16 cellular contexts compared by ENCODE assay signal in the genomic region with DNA sequence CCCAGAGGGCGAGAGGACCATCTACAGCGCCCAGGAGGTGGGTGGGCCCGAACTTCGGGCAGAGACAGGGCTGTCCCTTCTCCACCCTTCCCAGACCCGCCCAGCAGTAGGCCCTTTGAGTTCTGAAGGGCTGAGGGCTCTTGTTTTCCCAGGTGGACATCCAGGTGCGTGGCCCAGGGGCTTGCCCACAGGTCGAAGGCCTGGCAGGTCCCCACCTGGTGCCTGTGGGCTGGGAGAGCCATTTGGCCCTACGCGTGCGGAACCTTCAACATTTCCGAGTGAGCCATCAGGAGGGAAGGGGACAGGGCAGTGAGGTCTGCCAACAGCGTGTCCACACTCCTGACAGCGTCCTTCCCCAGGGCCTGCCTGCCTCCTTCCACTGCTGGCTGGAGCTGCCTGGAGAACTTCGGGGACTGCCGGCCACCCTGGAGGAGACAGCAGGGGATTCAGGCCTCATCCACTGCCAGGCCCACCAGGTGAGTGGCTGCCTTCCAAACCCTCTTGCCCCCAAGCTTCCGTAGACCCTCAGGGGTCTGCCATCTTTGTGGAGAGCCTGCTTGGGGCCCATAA. TPM values are rescaled to one million over a fixed set of nuclear protein-coding genes. Genes with fewer than 3 reads are reported as not detected.
"Had no signal": no experiment of that assay in that cellular context is flagged by ENCODE, and none has a peak within 500 bp of the region (broad histone marks: within the 10 kb centered on the region; RNA-seq: fewer than 3 reads in every experiment).

No MANE protein-coding gene starts in this region.

- H3K4me3 ChIP-seq: adrenal gland, cardiac muscle cell, gastrocnemius medialis, left lung, sigmoid colon, tibial artery had no signal

- H3K27me3 ChIP-seq: adrenal gland, cardiac muscle cell, gastrocnemius medialis, left lung, sigmoid colon, tibial artery had no signal

- H3K9me3 ChIP-seq: adrenal gland, gastrocnemius medialis, left lung, sigmoid colon, tibial artery had no signal

- DNase-seq: activated CD4-positive, alpha-beta T cell treated with anti-CD3 and anti-CD28 coated beads, Interleukin-2, amount 10 ng/mL, durations not matched to agents 7 days and 5 days; activated CD8-positive, alpha-beta T cell treated with anti-CD3 and anti-CD28 coated beads, Interleukin-2, amount 10 ng/mL, durations not matched to agents 7 days and 5 days; activated T-cell treated with anti-CD3 and anti-CD28 coated beads, Interleukin-2, amount 50 U/mL, for 48 hours; erythroblast; gastrocnemius medialis; nephron progenitor cell; stimulated activated CD4-positive, alpha-beta T cell treated with anti-CD3 and anti-CD28 coated beads, Interleukin-4, amount 100 ng/mL, for 4 hours; T-helper 9 cell; tibial artery had no signal

- ATAC-seq: activated CD8-positive, alpha-beta T cell treated with anti-CD3 and anti-CD28 coated beads, Interleukin-2, amount 10 ng/mL, durations not matched to agents 7 days and 5 days; activated naive CD4-positive, alpha-beta T cell treated with anti-CD3 and anti-CD28 coated beads, Interleukin-2, amount 50 U/mL, for 72 hours; gastrocnemius medialis; left lung; stimulated activated memory B cell treated with anti-CD40 and anti-IgM and Interleukin-4, amounts not matched to agents 10 μg/mL and 1 μg/mL and 100 μg/mL, for 72 hours had no signal

- H3K4me1 ChIP-seq: gastrocnemius medialis, left lung had no signal

- H3K36me3 ChIP-seq: cardiac muscle cell, gastrocnemius medialis, left lung had no signal

- H3K27ac ChIP-seq: adrenal gland, cardiac muscle cell, gastrocnemius medialis, left lung, sigmoid colon, tibial artery had no signal

RNA-seq across cellular contexts. Expression of a gene that starts 10.2 kb away (rescaled TPM):
- total RNA-seq: activated CD4-positive, alpha-beta T cell treated with anti-CD3 and anti-CD28 coated beads, Interleukin-2, amount 10 ng/mL, durations not matched to agents 7 days and 5 days; activated CD8-positive, alpha-beta T cell treated with anti-CD3 and anti-CD28 coated beads, Interleukin-2, amount 10 ng/mL, durations not matched to agents 7 days and 5 days; activated naive CD4-positive, alpha-beta T cell treated with anti-CD3 and anti-CD28 coated beads, Interleukin-2, amount 50 U/mL, for 72 hours; cardiac muscle cell; mesothelial cell of epicardium had no signal
